ENCODE assay signal across 29 cellular contexts in the genomic region with DNA sequence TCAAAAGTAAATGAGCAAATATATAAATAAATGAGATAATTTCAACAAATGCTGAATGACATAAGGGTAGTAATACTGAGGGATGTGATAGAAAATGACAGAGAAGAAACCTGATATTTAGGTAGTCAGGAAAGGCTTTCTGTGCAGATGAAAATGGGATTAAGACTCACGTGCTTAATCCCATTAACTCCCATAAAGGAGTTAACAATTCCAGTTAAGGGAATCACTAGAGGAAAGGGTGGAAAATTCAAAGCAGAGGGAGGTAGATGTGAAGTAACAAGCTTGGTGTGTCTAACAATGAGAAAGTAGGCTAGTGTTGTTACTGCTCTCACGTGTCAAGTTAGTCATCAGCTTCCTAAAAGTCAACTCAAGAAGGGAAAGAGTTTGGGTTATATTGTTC.
"Had no signal": no experiment of that assay in that cellular context is flagged by ENCODE, and none has a peak within 500 bp of the region (broad histone marks: within the 10 kb centered on the region; RNA-seq: fewer than 3 reads in every experiment).

No MANE protein-coding gene starts in this region.

- H3K27me3 ChIP-seq: adrenal gland, body of pancreas, breast epithelium, SJCRH30 had no signal

- H3K4me3 ChIP-seq: adrenal gland, body of pancreas, breast epithelium, SJCRH30, SK-N-MC had no signal

- H3K27ac Mint-ChIP-seq: activated CD4-positive, alpha-beta T cell treated with anti-CD3 and anti-CD28 coated beads, Interleukin-2, amount 10 ng/mL, durations not matched to agents 7 days and 5 days; activated CD8-positive, alpha-beta T cell treated with anti-CD3 and anti-CD28 coated beads, Interleukin-2, amount 10 ng/mL, durations not matched to agents 7 days and 5 days; activated naive CD4-positive, alpha-beta T cell treated with anti-CD3 and anti-CD28 coated beads for 36 hours; activated naive CD4-positive, alpha-beta T cell treated with anti-CD3 and anti-CD28 coated beads, Interleukin-2, amount 50 U/mL, for 72 hours; activated T-helper 1 cell treated with anti-CD3 and anti-CD28 coated beads, Interleukin-12 subunit alpha, Interleukin-12 subunit beta, Interleukin-2, Interleukin-4 antibody, amounts not matched to agents 30 ng/mL and 10 ng/mL and 1 ng/mL, durations not matched to agents 14 hours and 24 hours and 36 hours; T-helper 1 cell treated with Interleukin-12 subunit alpha and Interleukin-12 subunit beta and Interleukin-4 antibody, amounts not matched to agents 30 μg/mL and 1 μg/mL, for 36 hours; T-helper 2 cell treated with Interferon-gamma antibody and Interleukin-4, amounts not matched to agents 5 μg/mL and 100 μg/mL, for 36 hours had no signal

- H3K9me3 ChIP-seq: adrenal gland, body of pancreas, breast epithelium, SJCRH30 had no signal

- H3K36me3 ChIP-seq: adrenal gland, breast epithelium, SJCRH30 had no signal

- H3K4me3 Mint-ChIP-seq: activated CD4-positive, alpha-beta T cell treated with anti-CD3 and anti-CD28 coated beads, Interleukin-2, amount 10 ng/mL, durations not matched to agents 7 days and 5 days; activated CD8-positive, alpha-beta T cell treated with anti-CD3 and anti-CD28 coated beads, Interleukin-2, amount 10 ng/mL, durations not matched to agents 7 days and 5 days; activated naive CD4-positive, alpha-beta T cell treated with anti-CD3 and anti-CD28 coated beads for 36 hours; activated T-cell treated with anti-CD3 and anti-CD28 coated beads, Interleukin-2, amount 50 U/mL, for 4 hours; activated T-helper 1 cell treated with anti-CD3 and anti-CD28 coated beads, Interleukin-12 subunit alpha, Interleukin-12 subunit beta, Interleukin-2, Interleukin-4 antibody, amounts not matched to agents 30 ng/mL and 10 ng/mL and 1 ng/mL, durations not matched to agents 14 hours and 24 hours and 36 hours; T-helper 1 cell treated with Interleukin-12 subunit alpha and Interleukin-12 subunit beta and Interleukin-4 antibody, amounts not matched to agents 30 μg/mL and 1 μg/mL, for 36 hours; T-helper 2 cell treated with Interferon-gamma antibody and Interleukin-4, amounts not matched to agents 5 μg/mL and 100 μg/mL, for 36 hours had no signal

- H3K4me1 Mint-ChIP-seq: activated CD4-positive, alpha-beta T cell treated with anti-CD3 and anti-CD28 coated beads, Interleukin-2, amount 10 ng/mL, durations not matched to agents 7 days and 5 days had no signal

- H3K27me3 Mint-ChIP-seq: activated CD4-positive, alpha-beta T cell treated with anti-CD3 and anti-CD28 coated beads, Interleukin-2, amount 10 ng/mL, durations not matched to agents 7 days and 5 days had no signal

- DNase-seq: activated CD4-positive, alpha-beta T cell treated with anti-CD3 and anti-CD28 coated beads, Interleukin-2, amount 10 ng/mL, durations not matched to agents 7 days and 5 days; activated CD4-positive, alpha-beta T cell treated with anti-CD3 and anti-CD28 coated beads, Interleukin-2, amount 50 U/mL, for 48 hours; activated CD8-positive, alpha-beta memory T cell treated with anti-CD3 and anti-CD28 coated beads, Interleukin-2, amount 50 U/mL, for 4 hours; activated CD8-positive, alpha-beta T cell treated with anti-CD3 and anti-CD28 coated beads, Interleukin-2, amount 10 ng/mL, durations not matched to agents 7 days and 5 days; activated gamma-delta T cell treated with Interleukin-2 at 50 U/mL for 16 hours; activated naive CD4-positive, alpha-beta T cell treated with anti-CD3 and anti-CD28 coated beads for 36 hours; activated T-cell treated with anti-CD3 and anti-CD28 coated beads for 4 hours; activated T-cell treated with anti-CD3 and anti-CD28 coated beads, Interleukin-2, amount 50 U/mL, for 4 hours; adrenal gland; body of pancreas; NCI-H1092 treated with DMSO at 0.1 percent for 48 hours; NCI-H1417 treated with DMSO at 0.1 percent for 48 hours; NCI-H187 treated with DMSO at 0.1 percent for 48 hours; NCI-H2081; NCI-H2171 treated with DMSO at 0.1 percent for 48 hours; NCI-H2227 treated with DMSO at 0.1 percent for 48 hours; NCI-H446 treated with DMSO at 0.1 percent for 48 hours; NCI-H526 treated with DMSO at 0.1 percent for 48 hours; NCI-H774; SHP77; SJCRH30 had no signal

- H3K9me3 Mint-ChIP-seq: activated CD4-positive, alpha-beta T cell treated with anti-CD3 and anti-CD28 coated beads, Interleukin-2, amount 10 ng/mL, durations not matched to agents 7 days and 5 days; activated naive CD4-positive, alpha-beta T cell treated with anti-CD3 and anti-CD28 coated beads for 36 hours; activated naive CD4-positive, alpha-beta T cell treated with anti-CD3 and anti-CD28 coated beads, Interleukin-2, amount 50 U/mL, for 72 hours; activated T-cell treated with anti-CD3 and anti-CD28 coated beads, Interleukin-2, amount 50 U/mL, for 4 hours; activated T-helper 1 cell treated with anti-CD3 and anti-CD28 coated beads, Interleukin-12 subunit alpha, Interleukin-12 subunit beta, Interleukin-2, Interleukin-4 antibody, amounts not matched to agents 30 ng/mL and 10 ng/mL and 1 ng/mL, durations not matched to agents 14 hours and 24 hours and 36 hours; T-helper 1 cell treated with Interleukin-12 subunit alpha and Interleukin-12 subunit beta and Interleukin-4 antibody, amounts not matched to agents 30 μg/mL and 1 μg/mL, for 36 hours; T-helper 2 cell treated with Interferon-gamma antibody and Interleukin-4, amounts not matched to agents 5 μg/mL and 100 μg/mL, for 36 hours had no signal

- H3K27ac ChIP-seq: adrenal gland, body of pancreas, breast epithelium, SJCRH30, SK-N-MC had no signal

- H3K4me1 ChIP-seq: adrenal gland, body of pancreas, breast epithelium had no signal

- FAIRE-seq: astrocyte, TTC549 had no signal
